Comparison of ENCODE assay signal across 19 cellular contexts in the genomic region with DNA sequence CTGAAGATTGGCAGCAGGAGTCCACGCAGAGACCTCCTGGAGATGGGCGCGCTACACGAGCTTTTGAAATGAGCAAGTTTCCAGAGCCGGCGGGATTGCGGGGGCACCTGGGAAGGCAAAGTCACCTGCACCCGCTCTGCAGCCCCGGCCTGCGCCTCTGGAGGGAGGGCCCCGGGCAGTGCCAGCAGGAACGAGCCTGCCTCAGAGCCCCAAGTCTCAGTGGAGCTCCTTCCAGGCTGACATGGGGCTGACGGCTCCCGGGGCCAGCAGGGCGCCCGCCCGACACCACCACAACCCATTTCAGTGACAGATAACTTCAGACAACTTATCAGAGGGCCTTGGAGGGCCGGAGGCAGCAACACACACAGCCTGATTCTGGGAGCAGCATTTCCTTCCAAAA. TPM values are rescaled to one million over a fixed set of nuclear protein-coding genes. Genes with fewer than 3 reads are reported as not detected.
DNase-seq lines count a peak whose midpoint lies in the region; ATAC-seq and TF ChIP-seq lines count a peak whose summit lies in the region.
"Had no signal": no experiment of that assay in that cellular context is flagged by ENCODE, and none has a peak within 500 bp of the region (broad histone marks: within the 10 kb centered on the region; RNA-seq: fewer than 3 reads in every experiment).

No MANE protein-coding gene starts in this region.

- peaks cover 14% of the 10 kb centered on the region for H3K9me3 ChIP-seq in CD4-positive, alpha-beta T cell (ENCODE audit: control insufficient read depth, low read length)
- peaks cover 22% of the 10 kb centered on the region for H3K9me3 ChIP-seq in WERI-Rb-1 (ENCODE audit: severe bottlenecking)

- peaks cover 62% of the 10 kb centered on the region for H3K36me3 Mint-ChIP-seq in CD4-positive, alpha-beta T cell (ENCODE audit: low read depth)
- peaks cover 14% of the 10 kb centered on the region for H3K36me3 Mint-ChIP-seq in mesothelial cell of epicardium

- in situ Hi-C loops in G401 (cut with HindIII; ENCODE audit: low sequenced_read_pairs), result no loop called here

- no peak overlapping the region for H3K27ac ChIP-seq in CD4-positive, alpha-beta T cell (ENCODE audit: low read depth, low read length)
- no peak overlapping the region for H3K27ac ChIP-seq in WERI-Rb-1
- H3K27ac ChIP-seq: esophagus muscularis mucosa, PC-9 had no signal

- DNase-seq in activated CD8-positive, alpha-beta memory T cell treated with anti-CD3 and anti-CD28 coated beads, Interleukin-2, amount 50 U/mL, for 48 hours, result peak; percentile 38
- DNase-seq in activated CD8-positive, alpha-beta memory T cell treated with anti-CD3 and anti-CD28 coated beads, Interleukin-2, amount 50 U/mL, for 4 hours, result no peak
- no peak for DNase-seq in CD4-positive, alpha-beta T cell
- peak; percentile 10 for DNase-seq in WERI-Rb-1
- DNase-seq in mesothelial cell of epicardium (ENCODE audit: low spot score in 2 of 2, unreplicated experiment in 2 of 2), result no peak
- DNase-seq in COR-L47 (lab: John Stamatoyannopoulos, UW), result no peak
- no peak for DNase-seq in AML-193 (lab: John Stamatoyannopoulos, UW)
- no peak for DNase-seq in G401 (ENCODE audit: low spot score)
- DNase-seq: activated CD4-positive, alpha-beta T cell treated with anti-CD3 and anti-CD28 coated beads for 4 hours; central memory CD4-positive, alpha-beta T cell; mammary epithelial cell; NCI-H1436; NCI-H774; PC-9; stimulated activated naive B cell treated with anti-CD40 and anti-IgM and Interleukin-4, amounts not matched to agents 10 μg/mL and 1 μg/mL and 100 μg/mL, for 72 hours; trophoblast cell had no signal

- peaks cover 39% of the 10 kb centered on the region for H3K4me1 Mint-ChIP-seq in CD4-positive, alpha-beta T cell (ENCODE audit: low read depth)
- H3K4me1 Mint-ChIP-seq in mesothelial cell of epicardium, result peaks cover 3% of the 10 kb centered on the region
- H3K4me1 Mint-ChIP-seq: nephron had no signal

- peaks cover 4% of the 10 kb centered on the region for H3K9me3 Mint-ChIP-seq in CD4-positive, alpha-beta T cell
- H3K9me3 Mint-ChIP-seq in mesothelial cell of epicardium, result peaks cover 12% of the 10 kb centered on the region

- no peaks in the 10 kb centered on the region for H3K36me3 ChIP-seq in WERI-Rb-1
- H3K36me3 ChIP-seq: esophagus muscularis mucosa had no signal

- no peaks in the 10 kb centered on the region for H3K27me3 ChIP-seq in CD4-positive, alpha-beta T cell (ENCODE audit: control insufficient read depth, insufficient read depth, low read length)
- H3K27me3 ChIP-seq in WERI-Rb-1 (ENCODE audit: insufficient read depth, low read depth, severe bottlenecking), result no peaks in the 10 kb centered on the region
- H3K27me3 ChIP-seq: esophagus muscularis mucosa had no signal

- intact Hi-C loops in CD4-positive, alpha-beta T cell (cut with DNase I, micrococcal nuclease), result no loop called here

- H3K4me3 Mint-ChIP-seq in CD4-positive, alpha-beta T cell, result no peak overlapping the region
- H3K4me3 Mint-ChIP-seq in mesothelial cell of epicardium, result no peak overlapping the region
- H3K4me3 Mint-ChIP-seq: activated T-helper 1 cell treated with anti-CD3 and anti-CD28 coated beads, Interleukin-12 subunit alpha, Interleukin-12 subunit beta, Interleukin-2, Interleukin-4 antibody, amounts not matched to agents 30 ng/mL and 10 ng/mL and 1 ng/mL, durations not matched to agents 14 hours and 24 hours and 36 hours; nephron; stimulated activated naive B cell treated with anti-CD40 and anti-IgM and Interleukin-4, amounts not matched to agents 10 μg/mL and 1 μg/mL and 100 μg/mL, for 72 hours had no signal

- peak overlapping the region; percentile 53 for H3K27ac Mint-ChIP-seq in CD4-positive, alpha-beta T cell
- H3K27ac Mint-ChIP-seq in mesothelial cell of epicardium, result peak overlapping the region; percentile 30
- H3K27ac Mint-ChIP-seq: activated T-helper 1 cell treated with anti-CD3 and anti-CD28 coated beads, Interleukin-12 subunit alpha, Interleukin-12 subunit beta, Interleukin-2, Interleukin-4 antibody, amounts not matched to agents 30 ng/mL and 10 ng/mL and 1 ng/mL, durations not matched to agents 14 hours and 24 hours and 36 hours; nephron had no signal

- CTCF ChIA-PET in CD4-positive, alpha-beta T cell (lab: Charles Lee), result no interaction called here

- TF ChIP-seq CTCF in CD4-positive, alpha-beta T cell (IDR thresholded peaks at IDR 0.05), result no peak
- TF ChIP-seq CTCF in WERI-Rb-1 (IDR thresholded peaks at IDR 0.05; ENCODE audit: low read depth, low read length), result no peak
- TF ChIP-seq CTCF in mesothelial cell of epicardium (IDR thresholded peaks at IDR 0.05; ENCODE audit: unreplicated experiment), result no peak

- ATAC-seq in CD4-positive, alpha-beta T cell (ENCODE audit: poor library complexity), result no peak
- ATAC-seq: stimulated activated naive B cell treated with anti-CD40 and anti-IgM and Interleukin-4, amounts not matched to agents 10 μg/mL and 1 μg/mL and 100 μg/mL, for 72 hours had no signal

- H3K4me3 ChIP-seq in WERI-Rb-1 (ENCODE audit: low read depth, low read length), result no peak overlapping the region
- H3K4me3 ChIP-seq: esophagus muscularis mucosa, PC-9 had no signal

- no peaks in the 10 kb centered on the region for H3K27me3 Mint-ChIP-seq in CD4-positive, alpha-beta T cell
- H3K27me3 Mint-ChIP-seq in mesothelial cell of epicardium (ENCODE audit: low read depth), result peaks cover 4% of the 10 kb centered on the region
- H3K27me3 Mint-ChIP-seq: stimulated activated naive B cell treated with anti-CD40 and anti-IgM and Interleukin-4, amounts not matched to agents 10 μg/mL and 1 μg/mL and 100 μg/mL, for 72 hours had no signal

- POLR2A ChIA-PET in CD4-positive, alpha-beta T cell (lab: Charles Lee), result no interaction called here

RNA-seq across cellular contexts. Expression of a gene that starts 45.0 kb away (rescaled TPM):
- 100 to 1,000 TPM; 181 to 184 TPM for total RNA-seq in CD4-positive, alpha-beta T cell
- 13.5 to 14.6 TPM (median 13.7 TPM) in 3 replicates for total RNA-seq in mesothelial cell of epicardium
- 11.9 and 13.7 TPM in 2 replicates for total RNA-seq in G401 (2014; rRNA removed; shearing (Covaris generic))

Comparison
In these comparisons a context has a peak if more than half of its experiments do, and no peak if none do; other contexts are left out.
1. DNase-seq: peak in activated CD8-positive, alpha-beta memory T cell treated with anti-CD3 and anti-CD28 coated beads, Interleukin-2, amount 50 U/mL, for 48 hours (single experiment) and WERI-Rb-1 (single experiment); none in activated CD8-positive, alpha-beta memory T cell treated with anti-CD3 and anti-CD28 coated beads, Interleukin-2, amount 50 U/mL, for 4 hours (single experiment), CD4-positive, alpha-beta T cell (0 of 10), mesothelial cell of epicardium (0 of 2), COR-L47 (single experiment), AML-193 (0 of 2) and G401 (single experiment).
2. RNA of a gene that starts 45.0 kb away (total RNA-seq): 181 to 184 TPM in CD4-positive, alpha-beta T cell; 13.5 to 14.6 TPM in mesothelial cell of epicardium and 11.9 to 13.7 TPM in G401; every median in the first group is over 10 times any median in the second.